ENCODE assay signal across 21 cellular contexts in genomic region chr1:151936653-151937052, GRCh38. TPM values are rescaled to one million over a fixed set of nuclear protein-coding genes. Genes with fewer than 3 reads are reported as not detected.
DNase-seq lines count a peak whose midpoint lies in the region; ATAC-seq and TF ChIP-seq lines count a peak whose summit lies in the region.
"Had no signal": no experiment of that assay in that cellular context is flagged by ENCODE, and none has a peak within 500 bp of the region (broad histone marks: within the 10 kb centered on the region; RNA-seq: fewer than 3 reads in every experiment).

No MANE protein-coding gene starts in this region.

- no peaks in the 10 kb centered on the region for H3K9me3 Mint-ChIP-seq in activated naive CD8-positive, alpha-beta T cell treated with anti-CD3 and anti-CD28 coated beads, Interleukin-2, amount 50 U/mL, for 24 hours
- H3K9me3 Mint-ChIP-seq in activated naive CD8-positive, alpha-beta T cell treated with anti-CD3 and anti-CD28 coated beads for 36 hours = no peaks in the 10 kb centered on the region
- H3K9me3 Mint-ChIP-seq in dendritic cell treated with granulocyte-macrophage colony-stimulating factor and Interleukin-4, amounts not matched to agents 40 ng/mL and 50 ng/mL, for 4 days = no peaks in the 10 kb centered on the region
- H3K9me3 Mint-ChIP-seq in mesothelial cell of epicardium (no peaks in the 10 kb centered on the region), immature natural killer cell (peaks cover 0 to 2% (median 0%) of the 10 kb centered on the region in 6 donors)

- 20 to 41% (median 29%) methylated on average over 7 of the region's 7 CpGs for WGBS in stomach, 5 donors

- intact Hi-C loops in dendritic cell treated with granulocyte-macrophage colony-stimulating factor and Interleukin-4, amounts not matched to agents 40 ng/mL and 50 ng/mL, for 4 days (cut with micrococcal nuclease) = no loop called here
- intact Hi-C loops in stomach (cut with DNase I; ENCODE audit: low total_unique reads) = loop anchor here (5.0 kb wide), 1 partner anchor 66 kb away; no protein-coding TSS in a partner anchor

- no peak for TF ChIP-seq POLR2A in stomach (IDR thresholded peaks at IDR 0.05)

- H3K27me3 ChIP-seq in stomach = no peaks in the 10 kb centered on the region
- H3K27me3 ChIP-seq: MG63, pancreas had no signal

- peak overlapping the region in 2 of 5 donors; percentile 17 to 35 for H3K27ac ChIP-seq in stomach
- H3K27ac ChIP-seq: coronary artery, epithelial cell of prostate, RWPE1 had no signal

- H3K36me3 Mint-ChIP-seq in activated naive CD8-positive, alpha-beta T cell treated with anti-CD3 and anti-CD28 coated beads, Interleukin-2, amount 50 U/mL, for 24 hours (ENCODE audit: low read depth) = no peaks in the 10 kb centered on the region
- H3K36me3 Mint-ChIP-seq in activated naive CD8-positive, alpha-beta T cell treated with anti-CD3 and anti-CD28 coated beads for 36 hours = no peaks in the 10 kb centered on the region
- no peaks in the 10 kb centered on the region for H3K36me3 Mint-ChIP-seq in dendritic cell treated with granulocyte-macrophage colony-stimulating factor and Interleukin-4, amounts not matched to agents 40 ng/mL and 50 ng/mL, for 4 days (ENCODE audit: low read depth)
- H3K36me3 Mint-ChIP-seq in mesothelial cell of epicardium (no peaks in the 10 kb centered on the region), immature natural killer cell (no peaks in the 10 kb centered on the region)

- H3K4me1 ChIP-seq in stomach = peaks cover 0 to 9% (median 7%) of the 10 kb centered on the region in 4 donors

- no peaks in the 10 kb centered on the region for H3K36me3 ChIP-seq in stomach
- H3K36me3 ChIP-seq: MG63, pancreas had no signal

- peak overlapping the region; percentile 25 for H3K27ac Mint-ChIP-seq in activated naive CD8-positive, alpha-beta T cell treated with anti-CD3 and anti-CD28 coated beads, Interleukin-2, amount 50 U/mL, for 24 hours
- H3K27ac Mint-ChIP-seq in activated naive CD8-positive, alpha-beta T cell treated with anti-CD3 and anti-CD28 coated beads for 36 hours = no peak overlapping the region
- H3K27ac Mint-ChIP-seq in dendritic cell treated with granulocyte-macrophage colony-stimulating factor and Interleukin-4, amounts not matched to agents 40 ng/mL and 50 ng/mL, for 4 days = peak overlapping the region; percentile 2
- H3K27ac Mint-ChIP-seq in mesothelial cell of epicardium (peak overlapping the region; percentile 10), immature natural killer cell (no peak overlapping the region)

- TF ChIP-seq EP300 in stomach (IDR thresholded peaks at IDR 0.05) = no peak

- no peak overlapping the region for H3K4me3 ChIP-seq in stomach
- H3K4me3 ChIP-seq: coronary artery, MG63, pancreas had no signal

- no peaks in the 10 kb centered on the region for H3K9me3 ChIP-seq in stomach
- H3K9me3 ChIP-seq: MG63, pancreas had no signal

- TF ChIP-seq CTCF in mesothelial cell of epicardium (IDR thresholded peaks at IDR 0.05; ENCODE audit: unreplicated experiment) (no peak), stomach (IDR thresholded peaks at IDR 0.05) (no peak)

- no peak for DNase-seq in activated naive CD8-positive, alpha-beta T cell treated with anti-CD3 and anti-CD28 coated beads, Interleukin-2, amount 50 U/mL, for 24 hours
- no peak for DNase-seq in activated naive CD8-positive, alpha-beta T cell treated with anti-CD3 and anti-CD28 coated beads for 36 hours
- DNase-seq in mesothelial cell of epicardium (ENCODE audit: low spot score in 2 of 2, unreplicated experiment in 2 of 2) = no peak
- no peak for DNase-seq in amniotic stem cell (lab: John Stamatoyannopoulos, UW)
- no peak for DNase-seq in stomach
- no peak for DNase-seq in immature natural killer cell
- DNase-seq: activated naive CD4-positive, alpha-beta T cell treated with Interleukin-2 at 50 U/mL for 16 hours; C1 segment of cervical spinal cord; DMS153; foreskin melanocyte; MG63; NCI-H1694; NCI-H345; pancreas; stimulated activated CD4-positive, alpha-beta T cell treated with anti-CD3 and anti-CD28 coated beads, Interleukin-4, amount 100 ng/mL, for 24 hours; SW 1271 had no signal

- no peaks in the 10 kb centered on the region for H3K27me3 Mint-ChIP-seq in activated naive CD8-positive, alpha-beta T cell treated with anti-CD3 and anti-CD28 coated beads, Interleukin-2, amount 50 U/mL, for 24 hours
- H3K27me3 Mint-ChIP-seq in activated naive CD8-positive, alpha-beta T cell treated with anti-CD3 and anti-CD28 coated beads for 36 hours = no peaks in the 10 kb centered on the region
- H3K27me3 Mint-ChIP-seq in dendritic cell treated with granulocyte-macrophage colony-stimulating factor and Interleukin-4, amounts not matched to agents 40 ng/mL and 50 ng/mL, for 4 days = no peaks in the 10 kb centered on the region
- H3K27me3 Mint-ChIP-seq in mesothelial cell of epicardium (ENCODE audit: low read depth) (no peaks in the 10 kb centered on the region), immature natural killer cell (ENCODE audit: low read depth in 3 of 3) (peaks cover 0 to 9% (median 4%) of the 10 kb centered on the region in 3 donors)

- ATAC-seq in activated naive CD8-positive, alpha-beta T cell treated with anti-CD3 and anti-CD28 coated beads, Interleukin-2, amount 50 U/mL, for 24 hours = no peak
- ATAC-seq in HG02798 (IDR thresholded peaks at IDR 0.05; ENCODE audit: poor library complexity, unreplicated experiment) = no peak
- ATAC-seq: pancreas had no signal

- no peak overlapping the region for H3K4me3 Mint-ChIP-seq in activated naive CD8-positive, alpha-beta T cell treated with anti-CD3 and anti-CD28 coated beads, Interleukin-2, amount 50 U/mL, for 24 hours
- H3K4me3 Mint-ChIP-seq in activated naive CD8-positive, alpha-beta T cell treated with anti-CD3 and anti-CD28 coated beads for 36 hours = no peak overlapping the region
- no peak overlapping the region for H3K4me3 Mint-ChIP-seq in dendritic cell treated with granulocyte-macrophage colony-stimulating factor and Interleukin-4, amounts not matched to agents 40 ng/mL and 50 ng/mL, for 4 days
- H3K4me3 Mint-ChIP-seq in mesothelial cell of epicardium (no peak overlapping the region), immature natural killer cell (no peak overlapping the region)

- peaks cover 18% of the 10 kb centered on the region for H3K4me1 Mint-ChIP-seq in activated naive CD8-positive, alpha-beta T cell treated with anti-CD3 and anti-CD28 coated beads, Interleukin-2, amount 50 U/mL, for 24 hours
- H3K4me1 Mint-ChIP-seq in activated naive CD8-positive, alpha-beta T cell treated with anti-CD3 and anti-CD28 coated beads for 36 hours = peaks cover 15% of the 10 kb centered on the region
- peaks cover 36% of the 10 kb centered on the region for H3K4me1 Mint-ChIP-seq in dendritic cell treated with granulocyte-macrophage colony-stimulating factor and Interleukin-4, amounts not matched to agents 40 ng/mL and 50 ng/mL, for 4 days (ENCODE audit: low read depth)
- H3K4me1 Mint-ChIP-seq in mesothelial cell of epicardium (peaks cover 36% of the 10 kb centered on the region), immature natural killer cell (no peaks in the 10 kb centered on the region)

RNA-seq across cellular contexts. Expression of gene THEM4, which starts 27.3 kb away (rescaled TPM):
- 10 to 100 TPM; 32.9 to 34.2 TPM for total RNA-seq in activated naive CD8-positive, alpha-beta T cell treated with anti-CD3 and anti-CD28 coated beads for 36 hours
- total RNA-seq in mesothelial cell of epicardium (23.3 to 24.3 TPM (median 24.1 TPM) in 3 replicates), stomach (10 to 100 TPM in 3 of 5 donors, 1 to 10 TPM in 1, under 1 TPM in 1; 0.89 to 48.4 (median 11.6) TPM)
- polyA plus RNA-seq in stomach (10 to 100 TPM in 2 of 3 donors, 1 to 10 TPM in 1; 9.0 to 11.2 (median 11.0) TPM), immature natural killer cell (10 to 100 TPM; 29.9 to 38.1 (median 36.7) TPM)

RNA-seq across cellular contexts. Expression of gene S100A10, which starts 57.0 kb away (rescaled TPM):
- total RNA-seq in activated naive CD8-positive, alpha-beta T cell treated with anti-CD3 and anti-CD28 coated beads for 36 hours = 100 to 1,000 TPM; 225 to 235 TPM
- total RNA-seq in mesothelial cell of epicardium (219 to 234 TPM (median 222 TPM) in 3 replicates), stomach (100 to 1,000 TPM in 2 of 5 donors, 10 to 100 TPM in 2, 1 to 10 TPM in 1; 6.4 to 308 (median 53.9) TPM)
- polyA plus RNA-seq in stomach (100 to 1,000 TPM; 220 to 830 (median 399) TPM), immature natural killer cell (100 to 1,000 TPM; 445 to 680 (median 567) TPM)

Comparison
In these comparisons a context has a peak if more than half of its experiments do, and no peak if none do; other contexts are left out.
1. H3K27ac Mint-ChIP-seq: peak in activated naive CD8-positive, alpha-beta T cell treated with anti-CD3 and anti-CD28 coated beads, Interleukin-2, amount 50 U/mL, for 24 hours (single experiment), dendritic cell treated with granulocyte-macrophage colony-stimulating factor and Interleukin-4, amounts not matched to agents 40 ng/mL and 50 ng/mL, for 4 days (single experiment) and mesothelial cell of epicardium (single experiment); none in activated naive CD8-positive, alpha-beta T cell treated with anti-CD3 and anti-CD28 coated beads for 36 hours (single experiment) and immature natural killer cell (0 of 6).